8 cellular contexts compared by ENCODE assay signal in genomic region chr2:190879474-190880373, GRCh38. TPM values are rescaled to one million over a fixed set of nuclear protein-coding genes. Genes with fewer than 3 reads are reported as not detected.
DNase-seq lines count a peak whose midpoint lies in the region; ATAC-seq and TF ChIP-seq lines count a peak whose summit lies in the region.

No MANE protein-coding gene starts in this region.

- H3K27ac Mint-ChIP-seq in brain, result peak overlapping the region; percentile 97 to 99 (median 98)

- peaks cover 5% of the 10 kb centered on the region for H3K36me3 ChIP-seq in Panc1 (ENCODE audit: control insufficient read depth, insufficient read depth, low read length)

- H3K9me3 Mint-ChIP-seq in brain, result no peaks in the 10 kb centered on the region

- BruUV-seq in Panc1 (replicated peaks; lab: Mats Ljungman, UMichigan), result no TSS peak

- no peak for TF ChIP-seq POLR2A in lower leg skin (IDR thresholded peaks at IDR 0.05)

- POLR2A ChIA-PET in Panc1 (lab: Charles Lee), result interaction anchor here (0.6 to 1.0 kb wide), 2 partner anchors 21 to 29 kb away, joined by 4 to 7 read pairs; no protein-coding TSS in a partner anchor

- no peaks in the 10 kb centered on the region for H3K27me3 ChIP-seq in Panc1 (ENCODE audit: control insufficient read depth, insufficient read depth, low read length)

- DNase-seq in Panc1 (ENCODE audit: low read depth, low spot score), result no peak
- no peak for DNase-seq in lower leg skin (ENCODE audit: low spot score in 2 of 2)
- peak; percentile 14 to 31 for DNase-seq in stimulated activated CD8-positive, alpha-beta memory T cell treated with anti-CD3 and anti-CD28 coated beads, Interleukin-2, amount 100 ng/mL, for 1 hour (ENCODE audit: low read depth in 2 of 2)
- no peak for DNase-seq in mucosa of gallbladder (ENCODE audit: low spot score)

- H3K4me1 ChIP-seq in Panc1 (ENCODE audit: control insufficient read depth, insufficient read depth, low read length), result peaks cover 26% of the 10 kb centered on the region

- peak overlapping the region; percentile 94 for H3K27ac ChIP-seq in Panc1 (ENCODE audit: low read length)

- H3K36me3 Mint-ChIP-seq in brain, result peaks cover 13% of the 10 kb centered on the region

- CTCF ChIA-PET in Panc1 (lab: Charles Lee), result no interaction called here

- peak overlapping the region; percentile 93 to 98 (median 97) for H3K4me3 Mint-ChIP-seq in brain

- 31 to 33% methylated on average over 28 of the region's 28 CpGs for WGBS in lower leg skin, 2 donors

- intact Hi-C loops in Panc1 (cut with micrococcal nuclease; ENCODE audit: unreplicated experiment) (no loop called here), lower leg skin (cut with DNase I; ENCODE audit: low total_unique reads) (no loop called here)

- ATAC-seq in GM21447 (IDR thresholded peaks at IDR 0.05; ENCODE audit: unreplicated experiment) (peak; percentile 0), Panc1 (peak; percentile 8), GM18858 (IDR thresholded peaks at IDR 0.05; ENCODE audit: unreplicated experiment) (no peak), GM19397 (IDR thresholded peaks at IDR 0.05; ENCODE audit: unreplicated experiment) (no peak)

- H3K4me3 ChIP-seq in Panc1 (ENCODE audit: low read depth in 2 of 2, low read length in 2 of 2) (peak overlapping the region; percentile 89 to 92), lower leg skin (ENCODE audit: low read depth, poor library complexity, severe bottlenecking) (peak overlapping the region; percentile 65)

- peaks cover 38% of the 10 kb centered on the region for H3K4me1 Mint-ChIP-seq in brain

- in situ Hi-C loops in Panc1 (cut with HindIII; ENCODE audit: low pct_unique_long_range_greater_than_20kb, low sequenced_read_pairs), result no loop called here

- TF ChIP-seq CTCF in Panc1 (IDR thresholded peaks at IDR 0.05) (no peak), brain (conservative IDR thresholded peaks at IDR 0.05) (no peak), lower leg skin (IDR thresholded peaks at IDR 0.05) (no peak)

- no peaks in the 10 kb centered on the region for H3K27me3 Mint-ChIP-seq in brain

- no peaks in the 10 kb centered on the region for H3K9me3 ChIP-seq in Panc1 (ENCODE audit: control insufficient read depth, insufficient read depth, low read depth, low read length)

RNA-seq across cellular contexts. Expression of gene GLS, which starts 0.9 kb away (rescaled TPM):
- total RNA-seq in Panc1 (2021; ENCODE audit: unreplicated experiment) (93.9 TPM), lower leg skin (10 to 100 TPM; 55.3 to 86.2 (median 67.6) TPM), mucosa of gallbladder (188 TPM)
- 28.6 TPM for polyA plus RNA-seq in Panc1 (2012; ENCODE audit: insufficient read length)
- 30.2 TPM for polyA plus RNA-seq in brain (ENCODE audit: insufficient read depth, low read depth, low replicate concordance)

Comparison
In these comparisons a context has a peak if more than half of its experiments do, and no peak if none do; other contexts are left out.
1. ATAC-seq: peak in GM21447 (single experiment) and Panc1 (single experiment); none in GM18858 (single experiment) and GM19397 (single experiment).
2. DNase-seq: peak in stimulated activated CD8-positive, alpha-beta memory T cell treated with anti-CD3 and anti-CD28 coated beads, Interleukin-2, amount 100 ng/mL, for 1 hour (2 of 2); none in Panc1 (single experiment), lower leg skin (0 of 2) and mucosa of gallbladder (single experiment).